Comparison of ENCODE assay signal across 35 cellular contexts in the genomic region with DNA sequence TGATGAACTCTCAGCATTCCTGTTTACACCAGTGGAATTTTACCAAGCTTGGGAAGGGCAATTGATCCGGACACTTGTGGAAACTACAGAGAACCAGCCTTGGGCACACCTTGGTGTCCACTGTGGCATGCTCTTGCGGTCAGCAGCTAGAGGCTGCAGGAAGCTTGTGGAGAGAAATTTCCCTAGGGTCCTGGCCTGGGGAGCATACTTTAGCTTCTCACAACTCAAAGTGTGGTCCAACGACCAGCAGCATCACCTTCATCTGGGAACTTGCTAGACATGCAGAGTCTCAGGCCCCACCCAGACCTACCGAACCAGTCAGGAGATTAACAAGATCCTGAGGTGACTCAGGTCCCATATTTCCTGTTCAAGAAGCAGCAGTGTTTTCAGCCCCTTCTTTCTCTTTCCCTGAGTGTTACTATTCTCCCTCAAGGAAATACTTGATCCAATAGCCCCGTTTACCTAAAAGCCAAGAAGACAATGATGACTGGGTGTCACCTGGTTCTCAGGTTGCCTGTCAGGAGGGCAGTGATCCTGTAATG. TPM values are rescaled to one million over a fixed set of nuclear protein-coding genes. Genes with fewer than 3 reads are reported as not detected.
"Had no signal": no experiment of that assay in that cellular context is flagged by ENCODE, and none has a peak within 500 bp of the region (broad histone marks: within the 10 kb centered on the region; RNA-seq: fewer than 3 reads in every experiment).

No MANE protein-coding gene starts in this region.

- ATAC-seq: activated CD8-positive, alpha-beta T cell treated with anti-CD3 and anti-CD28 coated beads for 36 hours; activated T-cell treated with anti-CD3 and anti-CD28 coated beads, Interleukin-2, amount 50 U/mL, for 72 hours; activated T-helper 17 cell treated with anti-CD3 and anti-CD28 coated beads, Interleukin-2, amount 50 U/mL, for 72 hours; Panc1 had no signal

- FAIRE-seq: TTC549 had no signal

- DNase-seq: activated CD4-positive, alpha-beta T cell treated with anti-CD3 and anti-CD28 coated beads, Interleukin-2, amount 10 ng/mL, durations not matched to agents 24 days and 14 days; activated CD4-positive, alpha-beta T cell treated with anti-CD3 and anti-CD28 coated beads, Interleukin-2, amount 50 U/mL, for 4 hours; activated CD8-positive, alpha-beta T cell treated with anti-CD3 and anti-CD28 coated beads for 36 hours; activated effector memory CD4-positive, alpha-beta T cell treated with anti-CD3 and anti-CD28 coated beads, Interleukin-2, amount 50 U/mL, for 16 hours; activated naive CD4-positive, alpha-beta T cell; activated naive CD4-positive, alpha-beta T cell treated with anti-CD3 and anti-CD28 coated beads, Interleukin-2, amount 50 U/mL, for 16 hours; activated naive CD8-positive, alpha-beta T cell treated with anti-CD3 and anti-CD28 coated beads for 36 hours; activated T-cell treated with anti-CD3 and anti-CD28 coated beads, Interleukin-2, amount 50 U/mL, for 1 hour; activated T-cell treated with anti-CD3 and anti-CD28 coated beads, Interleukin-2, amount 50 U/mL, for 72 hours; amniotic stem cell; aorta; brain microvascular endothelial cell; NCI-H1048; NCI-H1105 treated with DMSO at 0.1 percent for 48 hours; NCI-H1436; NCI-H1694; NCI-H1930; NCI-H2081 treated with DMSO at 0.1 percent for 48 hours; NCI-H2171; NCI-H510A; NCI-H526; NCI-H748 treated with DMSO at 0.1 percent for 48 hours; NK-92 treated with Interleukin-12 subunit alpha and Interleukin-12 subunit beta, amount 100 ng/mL, for 24 hours; RPMI8226; SHP77 treated with DMSO at 0.1 percent for 48 hours; SK-N-SH had no signal

- H3K4me2 ChIP-seq: KMS-11, SK-N-SH had no signal

- H3K36me3 ChIP-seq: brain microvascular endothelial cell, cardiac muscle cell, SJSA1 had no signal

- H3K27ac ChIP-seq: brain microvascular endothelial cell, cardiac muscle cell, KMS-11, SJSA1 had no signal

- H3K9ac ChIP-seq: KMS-11, SK-N-SH had no signal

- H3K27me3 ChIP-seq: brain microvascular endothelial cell, cardiac muscle cell, SJSA1 had no signal

- H3K9me3 ChIP-seq: SJSA1, SK-N-SH had no signal

- H3K4me3 ChIP-seq: cardiac muscle cell, SJSA1 had no signal

RNA-seq across cellular contexts. Expression of a gene that starts 55.7 kb away (rescaled TPM):
- total RNA-seq: activated CD4-positive, alpha-beta T cell treated with anti-CD3 and anti-CD28 coated beads, Interleukin-2, amount 10 ng/mL, durations not matched to agents 24 days and 14 days; activated CD8-positive, alpha-beta memory T cell treated with anti-CD3 and anti-CD28 coated beads for 36 hours; activated CD8-positive, alpha-beta T cell treated with anti-CD3 and anti-CD28 coated beads for 36 hours; activated naive CD8-positive, alpha-beta T cell treated with anti-CD3 and anti-CD28 coated beads for 36 hours; activated T-helper 17 cell treated with anti-CD3 and anti-CD28 coated beads, Interleukin-2, amount 50 U/mL, for 72 hours; LHCN-M2; OCI-LY7; SJSA1 had no signal
